ENCODE assay signal across 1 cellular context in genomic region chr18:10851824-10852225, GRCh38.
A peak's percentile ranks its signal among the peaks of the same experiment; 100 is the strongest.
TF ChIP-seq lines count a peak whose summit lies in the region.

No MANE protein-coding gene starts in this region.

TF ChIP-seq in GM12878, 131 proteins besides CTCF, POLR2A, EP300 and RAD21 (continued from another document and continues in another):
- TF ChIP-seq ZBTB40 (IDR thresholded peaks at IDR 0.05; ENCODE audit: borderline replicate concordance) (no peak), LARP7 (IDR thresholded peaks at IDR 0.05) (no peak), ZNF24 (IDR thresholded peaks at IDR 0.05) (no peak), ZNF622 (IDR thresholded peaks at IDR 0.05) (no peak), PRDM15 (CRISPR knock-in tag; IDR thresholded peaks at IDR 0.05) (no peak), BACH1 (IDR thresholded peaks at IDR 0.05; ENCODE audit: borderline replicate concordance) (no peak), SKIL (IDR thresholded peaks at IDR 0.05; ENCODE audit: low read depth, poor library complexity, severe bottlenecking) (peak; percentile 59), ZNF687 (IDR thresholded peaks at IDR 0.05) (peak; percentile 48; the same call in 1 of the 2 replicates), BRCA1 (IDR thresholded peaks at IDR 0.05; ENCODE audit: low read depth, low read length) (no peak), NR2F1 (conservative IDR thresholded peaks at IDR 0.05) (no peak), NFXL1 (IDR thresholded peaks at IDR 0.05; ENCODE audit: borderline replicate concordance) (no peak), SP1 (IDR thresholded peaks at IDR 0.05; ENCODE audit: low read depth, low read length) (no peak), FOS (IDR thresholded peaks at IDR 0.05; ENCODE audit: borderline replicate concordance, extremely low read depth, insufficient read length) (no peak), SMC3 (IDR thresholded peaks at IDR 0.05; ENCODE audit: borderline replicate concordance, low read length) (peak; percentile 94), SREBF2 (IDR thresholded peaks at IDR 0.05; ENCODE audit: low read length) (no peak), EGR1 (IDR thresholded peaks at IDR 0.05; ENCODE audit: borderline replicate concordance in 1 of 2, low read depth in 2 of 2, low read length in 2 of 2) (no peak), MEF2A (IDR thresholded peaks at IDR 0.05; ENCODE audit: insufficient read depth, low read depth, low read length) (0 out of 2 replicates have a peak, but pooled peaks have one; percentile 33), ZBED1 (IDR thresholded peaks at IDR 0.05; ENCODE audit: borderline replicate concordance) (peak; percentile 41; the same call in 1 of the 2 replicates), MAX (IDR thresholded peaks at IDR 0.05; ENCODE audit: low read depth, low read length) (no peak), ZBTB33 (IDR thresholded peaks at IDR 0.05) (no peak), FOXM1 (IDR thresholded peaks at IDR 0.05; ENCODE audit: low read depth, low read length) (peak; percentile 33; the same call in 1 of the 2 replicates), USF2 (IDR thresholded peaks at IDR 0.05; ENCODE audit: borderline replicate concordance, low read depth, low read length) (no peak), PKNOX1 (IDR thresholded peaks at IDR 0.05) (no peak), NFIC (IDR thresholded peaks at IDR 0.05; ENCODE audit: low read depth, low read length) (peak; percentile 54; the same call in 1 of the 2 replicates), ZNF217 (IDR thresholded peaks at IDR 0.05) (no peak), HSF1 (IDR thresholded peaks at IDR 0.05; ENCODE audit: low read depth, low read length) (peak; percentile 98), MTA3 (IDR thresholded peaks at IDR 0.05; ENCODE audit: borderline replicate concordance, low read length) (no peak), YBX1 (IDR thresholded peaks at IDR 0.05) (no peak), ZBTB11 (CRISPR knock-in tag; IDR thresholded peaks at IDR 0.05) (no peak), RUNX3 (IDR thresholded peaks at IDR 0.05; ENCODE audit: low read length) (peak; percentile 70), RB1 (IDR thresholded peaks at IDR 0.05; ENCODE audit: borderline replicate concordance) (no peak; the same call in 1 of the 2 replicates), MYB (IDR thresholded peaks at IDR 0.05; ENCODE audit: borderline replicate concordance, low read depth, low read length) (no peak)
